In the genomic region with DNA sequence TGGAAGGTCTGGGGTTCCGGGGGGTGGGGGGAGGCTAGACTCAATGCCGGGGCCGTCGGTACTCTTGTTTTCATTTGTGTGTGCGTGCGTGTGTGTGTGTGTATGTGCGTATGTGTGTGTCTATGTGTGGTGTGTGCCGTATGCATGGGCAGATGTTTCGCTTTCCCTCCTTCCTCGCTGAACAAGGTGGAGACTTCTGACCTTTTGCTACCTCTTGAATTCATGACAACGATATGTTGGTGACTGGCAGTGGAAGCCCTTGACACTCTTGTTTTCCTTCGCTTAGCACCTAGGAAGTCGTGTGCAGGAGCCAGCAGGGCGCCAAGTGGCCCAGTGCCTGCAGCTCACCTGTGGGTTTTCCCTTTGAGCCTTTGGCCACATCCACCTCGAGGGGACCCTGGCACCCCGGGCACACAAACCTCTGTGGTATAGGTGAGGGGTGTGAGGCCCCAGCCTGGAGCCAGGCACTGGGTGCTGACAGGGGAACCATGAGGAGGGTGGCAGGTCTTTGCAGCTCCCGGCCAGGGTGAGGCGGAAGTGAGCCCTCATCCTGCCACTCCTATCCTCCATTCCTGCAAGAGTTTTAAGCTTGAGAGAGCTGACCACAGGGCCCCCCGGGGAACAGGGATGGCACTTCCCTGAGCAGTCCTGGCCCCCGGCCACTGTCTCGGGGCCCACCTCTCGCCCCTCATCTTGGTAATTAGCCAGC, we compare ENCODE assay signal across 13 cellular contexts. TPM values are rescaled to one million over a fixed set of nuclear protein-coding genes. Genes with fewer than 3 reads are reported as not detected.
A peak's percentile ranks its signal among the peaks of the same experiment; 100 is the strongest.
DNase-seq lines count a peak whose midpoint lies in the region; ATAC-seq, FAIRE-seq and TF ChIP-seq lines count a peak whose summit lies in the region.
"Had no signal": no experiment of that assay in that cellular context is flagged by ENCODE, and none has a peak within 500 bp of the region (broad histone marks: within the 10 kb centered on the region; RNA-seq: fewer than 3 reads in every experiment).

No MANE protein-coding gene starts in this region.

- H3K27me3 ChIP-seq in GM06990 (replicated peaks; ENCODE audit: control insufficient read depth, insufficient read depth, low read length) (no peaks in the 10 kb centered on the region), Karpas-422 (ENCODE audit: low read length) (no peaks in the 10 kb centered on the region), pancreas (no peaks in the 10 kb centered on the region)
- H3K27me3 ChIP-seq: breast epithelium had no signal

- intact Hi-C loops in pancreas (cut with DNase I): no loop called here

- H3K4me3 ChIP-seq in GM06990 (replicated peaks; ENCODE audit: low read depth, low read length) (no peak overlapping the region), Karpas-422 (ENCODE audit: low read length) (no peak overlapping the region), pancreas (no peak overlapping the region)
- H3K4me3 ChIP-seq: breast epithelium had no signal

- ATAC-seq in pancreas (peak; percentile 72 to 87 (median 78)), GM21576 (IDR thresholded peaks at IDR 0.05; ENCODE audit: unreplicated experiment) (no peak)
- ATAC-seq: naive thymus-derived CD4-positive, alpha-beta T cell had no signal

- no peak overlapping the region for H3K4me2 ChIP-seq in Karpas-422 (ENCODE audit: low read depth, low read length, poor library complexity, severe bottlenecking)

- H3K27ac ChIP-seq in Karpas-422 (ENCODE audit: low read length): no peak overlapping the region
- no peak overlapping the region for H3K27ac ChIP-seq in pancreas
- H3K27ac ChIP-seq: breast epithelium had no signal

- no peaks in the 10 kb centered on the region for H4K20me1 ChIP-seq in Karpas-422 (ENCODE audit: insufficient read depth, low read depth, low read length)

- no peak for DNase-seq in GM06990 (ENCODE audit: extremely low read depth, insufficient read length)
- DNase-seq in Karpas-422: peak; percentile 57
- peak; percentile 3 for DNase-seq in dedifferentiated amniotic fluid mesenchymal stem cell (ENCODE audit: extremely low spot score)
- peak; percentile 61 to 91 (median 81) for DNase-seq in pancreas
- no peak for DNase-seq in DMS153 treated with DMSO at 0.1 percent for 48 hours (lab: John Stamatoyannopoulos, UW; ENCODE audit: unreplicated experiment)
- no peak for DNase-seq in EL
- DNase-seq in glomerular visceral epithelial cell (ENCODE audit: extremely low spot score): no peak
- DNase-seq: activated CD4-positive, CD25-positive, alpha-beta regulatory T cell; DMS79; naive thymus-derived CD4-positive, alpha-beta T cell; NCI-H1092 had no signal

- H3K9ac ChIP-seq in Karpas-422 (ENCODE audit: low read length): no peak overlapping the region

- H3K9me2 ChIP-seq in Karpas-422 (replicated peaks; ENCODE audit: insufficient read depth, low read length): no peaks in the 10 kb centered on the region

- H3K4me1 ChIP-seq in Karpas-422 (ENCODE audit: low read length) (no peaks in the 10 kb centered on the region; the same call in 1 of the 2 replicates), pancreas (no peaks in the 10 kb centered on the region)
- H3K4me1 ChIP-seq: breast epithelium had no signal

- peaks cover 11% of the 10 kb centered on the region for H3K36me3 ChIP-seq in GM06990 (ENCODE audit: control insufficient read depth, insufficient read depth, low read length)
- no peaks in the 10 kb centered on the region for H3K36me3 ChIP-seq in Karpas-422 (ENCODE audit: insufficient read depth, low read length)
- peaks cover 0 to 15% (median 11%) of the 10 kb centered on the region in 3 donors for H3K36me3 ChIP-seq in pancreas

- no peak for FAIRE-seq in pancreas (lab: Jason Lieb, UNC)

- no peak overlapping the region for H2AFZ ChIP-seq in Karpas-422 (ENCODE audit: low read length)

- no peaks in the 10 kb centered on the region for H3K9me3 ChIP-seq in Karpas-422 (ENCODE audit: low read length)
- no peaks in the 10 kb centered on the region for H3K9me3 ChIP-seq in pancreas
- H3K9me3 ChIP-seq: breast epithelium had no signal

- TF ChIP-seq CTCF in GM06990 (IDR thresholded peaks at IDR 0.05; ENCODE audit: insufficient read depth, low read length, poor library complexity, severe bottlenecking) (peak; percentile 33), pancreas (IDR thresholded peaks at IDR 0.05) (no peak)

- no peaks in the 10 kb centered on the region for H3K79me2 ChIP-seq in Karpas-422 (ENCODE audit: low read length)

- 43 to 50% methylated on average over 22 of the region's 22 CpGs for WGBS in pancreas, 2 donors

RNA-seq across cellular contexts. Expression of a gene that starts 19.3 kb away (rescaled TPM):
- 1.1 and 1.2 TPM in 2 replicates for total RNA-seq in Karpas-422 (2014; rRNA removed; shearing (Covaris generic); ENCODE audit: low replicate concordance)
- total RNA-seq in pancreas: under 1 TPM in 5 of 6 donors, not detected in 1; 0.20 to 0.55 (median 0.51) TPM
- 1 to 10 TPM in 1 of 2 donors, under 1 TPM in 1; 0.68 to 1.8 TPM for polyA plus RNA-seq in pancreas

RNA-seq across cellular contexts. Expression of a gene that starts 30.7 kb away (rescaled TPM):
- total RNA-seq in Karpas-422 (2014; rRNA removed; shearing (Covaris generic); ENCODE audit: low replicate concordance): 4.4 and 5.8 TPM in 2 replicates
- 1 to 10 TPM; 1.8 to 2.7 (median 2.2) TPM for total RNA-seq in pancreas
- polyA plus RNA-seq in pancreas: 1 to 10 TPM; 1.5 to 1.9 TPM

Comparison
In these comparisons a context has a peak if more than half of its experiments do, and no peak if none do; other contexts are left out.
1. DNase-seq: peak in Karpas-422 (single experiment), dedifferentiated amniotic fluid mesenchymal stem cell (single experiment) and pancreas (6 of 6); none in GM06990 (single experiment), DMS153 treated with DMSO at 0.1 percent for 48 hours (single experiment), EL (single experiment) and glomerular visceral epithelial cell (single experiment).